Comparison of ENCODE assay signal across 11 cellular contexts in genomic region chr7:5417106-5418071, GRCh38. TPM values are rescaled to one million over a fixed set of nuclear protein-coding genes. Genes with fewer than 3 reads are reported as not detected.
DNase-seq lines count a peak whose midpoint lies in the region; ATAC-seq and TF ChIP-seq lines count a peak whose summit lies in the region.
"Had no signal": no experiment of that assay in that cellular context is flagged by ENCODE, and none has a peak within 500 bp of the region (broad histone marks: within the 10 kb centered on the region; RNA-seq: fewer than 3 reads in every experiment).

No MANE protein-coding gene starts in this region.

- H3K4me3 ChIP-seq in coronary artery (peak overlapping the region; percentile 96), mucosa of stomach (ENCODE audit: low read length) (peak overlapping the region; percentile 63), upper lobe of right lung (peak overlapping the region; percentile 83)

- H3K4me1 ChIP-seq in mucosa of stomach (ENCODE audit: control insufficient read depth, insufficient read depth, low read length) (peaks cover 32% of the 10 kb centered on the region), upper lobe of right lung (peaks cover 44% of the 10 kb centered on the region)

- no peak for ATAC-seq in Right ventricle myocardium inferior
- ATAC-seq in left cardiac atrium = no peak
- ATAC-seq in upper lobe of right lung = peak; percentile 14
- ATAC-seq: activated naive CD4-positive, alpha-beta T cell treated with anti-CD3 and anti-CD28 coated beads, Interleukin-2, amount 50 U/mL, for 72 hours had no signal

- H3K36me3 ChIP-seq in mucosa of stomach (ENCODE audit: control insufficient read depth, insufficient read depth, low read length) = no peaks in the 10 kb centered on the region
- peaks cover 5% of the 10 kb centered on the region for H3K36me3 ChIP-seq in upper lobe of right lung

- H3K27ac ChIP-seq in coronary artery = peak overlapping the region; percentile 97 to 100
- H3K27ac ChIP-seq in upper lobe of right lung = peak overlapping the region; percentile 97

- intact Hi-C loops in Right ventricle myocardium inferior (cut with DNase I) (no loop called here), left cardiac atrium (cut with DNase I) (no loop called here), upper lobe of right lung (cut with DNase I) (no loop called here)

- no peaks in the 10 kb centered on the region for H3K27me3 ChIP-seq in mucosa of stomach (ENCODE audit: control insufficient read depth, insufficient read depth, low read length)
- H3K27me3 ChIP-seq in upper lobe of right lung = no peaks in the 10 kb centered on the region

- peak overlapping the region; percentile 92 for H3K9ac ChIP-seq in mucosa of stomach (ENCODE audit: low read length)

- DNase-seq in Right ventricle myocardium inferior (ENCODE audit: missing footprints) (peak; percentile 45), left cardiac atrium (no peak), coronary artery (ENCODE audit: low spot score) (no peak), upper lobe of right lung (peak; percentile 74), cerebellar nuclear complex (lab: John Stamatoyannopoulos, UW) (no peak)
- DNase-seq in effector CD8-positive, alpha-beta T cell (lab: John Stamatoyannopoulos, UW) = no peak
- DNase-seq in activated CD4-positive, alpha-beta T cell treated with anti-CD3 and anti-CD28 coated beads, Interleukin-2, amount 50 U/mL, for 1 hour = no peak
- DNase-seq: NCI-H1930, T-helper 2 cell had no signal

- H3K9me3 ChIP-seq in mucosa of stomach (ENCODE audit: control insufficient read depth, low read length) (no peaks in the 10 kb centered on the region), upper lobe of right lung (no peaks in the 10 kb centered on the region)

- TF ChIP-seq CTCF in coronary artery (IDR thresholded peaks at IDR 0.05) (no peak), upper lobe of right lung (IDR thresholded peaks at IDR 0.05) (no peak)

RNA-seq across cellular contexts. Expression of gene TNRC18, which starts 6.2 kb away (rescaled TPM):
- total RNA-seq in Right ventricle myocardium inferior (34.8 TPM), left cardiac atrium (10 to 100 TPM; 39.4 to 44.7 TPM), upper lobe of right lung (118 TPM)

Comparison
In these comparisons a context has a peak if more than half of its experiments do, and no peak if none do; other contexts are left out.
1. DNase-seq: peak in Right ventricle myocardium inferior (single experiment) and upper lobe of right lung (single experiment); none in left cardiac atrium (single experiment), coronary artery (single experiment), effector CD8-positive, alpha-beta T cell (single experiment), cerebellar nuclear complex (0 of 2) and activated CD4-positive, alpha-beta T cell treated with anti-CD3 and anti-CD28 coated beads, Interleukin-2, amount 50 U/mL, for 1 hour (single experiment).
2. Peak in every context shown above with its lines, with median percentiles within 50 percentile points of each other: H3K4me3 ChIP-seq.